Comparison of ENCODE assay signal across 34 cellular contexts in the genomic region with DNA sequence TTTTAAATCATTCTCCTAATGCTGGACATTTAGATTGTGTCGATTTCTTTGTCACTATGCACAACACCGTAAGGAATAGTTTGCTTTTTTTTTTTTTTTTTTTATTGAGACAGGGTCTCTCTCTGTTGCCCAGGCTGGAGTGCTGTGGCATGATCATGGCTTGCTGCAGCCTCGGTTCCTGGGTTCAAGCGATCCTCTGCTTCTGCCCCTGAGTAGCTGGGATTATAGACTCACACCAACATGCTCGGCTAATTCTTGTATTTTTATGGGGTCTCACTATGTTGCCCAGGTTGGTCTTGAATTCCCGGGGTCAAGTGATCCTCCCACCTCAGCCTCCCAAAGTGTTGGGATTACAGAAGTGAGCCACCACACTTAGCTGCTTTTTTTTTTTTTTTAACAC.
"Had no signal": no experiment of that assay in that cellular context is flagged by ENCODE, and none has a peak within 500 bp of the region (broad histone marks: within the 10 kb centered on the region; RNA-seq: fewer than 3 reads in every experiment).

No MANE protein-coding gene starts in this region.

- H3K36me3 ChIP-seq: MG63 had no signal

- DNase-seq: Karpas-422, Kasumi-1, MG63, MM.1S, MV-4-11, NCI-H1048, NCI-H1092, NCI-H1092 treated with DMSO at 0.1 percent for 48 hours, NCI-H1105, NCI-H1105 treated with DMSO at 0.1 percent for 48 hours, NCI-H1417, NCI-H1417 treated with DMSO at 0.1 percent for 48 hours, NCI-H1436, NCI-H1436 treated with DMSO at 0.1 percent for 48 hours, NCI-H146, NCI-H1694, NCI-H1694 treated with DMSO at 0.1 percent for 48 hours, NCI-H187, NCI-H187 treated with DMSO at 0.1 percent for 48 hours, NCI-H1930, NCI-H2029, NCI-H2029 treated with DMSO at 0.1 percent for 48 hours, NCI-H2081, NCI-H2081 treated with DMSO at 0.1 percent for 48 hours, NCI-H2107, NCI-H2171, NCI-H2171 treated with DMSO at 0.1 percent for 48 hours, NCI-H2227 treated with DMSO at 0.1 percent for 48 hours, NCI-H226, NCI-H345, NCI-H446, NCI-H446 treated with DMSO at 0.1 percent for 48 hours, NCI-H510A, NCI-H510A treated with DMSO at 0.1 percent for 48 hours had no signal

- H3K9me3 ChIP-seq: MG63 had no signal

- H3K4me3 ChIP-seq: MG63 had no signal
